17 cellular contexts compared by ENCODE assay signal in the genomic region with DNA sequence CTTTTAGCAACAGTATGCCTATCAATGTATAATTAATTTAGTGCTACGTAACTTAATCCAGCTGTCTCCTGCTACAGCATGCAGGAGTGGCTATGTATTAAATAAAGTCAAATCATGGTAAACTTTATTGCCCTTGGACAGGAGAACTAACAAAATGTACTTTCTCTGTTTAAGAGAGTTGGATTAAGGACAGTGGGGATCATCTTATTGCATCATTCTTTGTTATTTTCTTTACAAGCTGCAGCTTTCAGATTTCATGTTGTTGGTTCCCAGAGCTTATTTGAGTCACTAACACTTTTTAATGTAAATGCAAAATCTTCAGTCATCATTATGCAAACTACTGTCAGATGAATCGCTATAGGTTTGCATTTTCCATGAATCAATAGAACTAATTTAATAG.
A peak's percentile ranks its signal among the peaks of the same experiment; 100 is the strongest.
DNase-seq lines count a peak whose midpoint lies in the region; ATAC-seq, FAIRE-seq and TF ChIP-seq lines count a peak whose summit lies in the region.
"Had no signal": no experiment of that assay in that cellular context is flagged by ENCODE, and none has a peak within 500 bp of the region (broad histone marks: within the 10 kb centered on the region; RNA-seq: fewer than 3 reads in every experiment).

No MANE protein-coding gene starts in this region.

- H3K27ac ChIP-seq in GM23338 (ENCODE audit: low read depth) (no peak overlapping the region), H1 (ENCODE audit: low read depth, low read length) (no peak overlapping the region)
- H3K27ac ChIP-seq: BLaER1 had no signal

- no peak overlapping the region for H2BK20ac ChIP-seq in H1 (ENCODE audit: low read length)

- H3K36me3 Mint-ChIP-seq in GM23338 (ENCODE audit: low read depth) = 0 out of 3 replicates have a peak, but pooled peaks cover 2% of the 10 kb centered on the region
- H3K36me3 Mint-ChIP-seq: CD14-positive monocyte; CD4-positive, alpha-beta memory T cell had no signal

- DNase-seq in GM23338 (ENCODE audit: low spot score) = no peak
- DNase-seq in NCI-H526 treated with DMSO at 0.1 percent for 48 hours (lab: John Stamatoyannopoulos, UW) = peak; percentile 49
- no peak for DNase-seq in H1 (ENCODE audit: low read depth in 1 of 2, low spot score in 2 of 2)
- DNase-seq in skeletal muscle cell (ENCODE audit: low read depth) = peak; percentile 2
- no peak for DNase-seq in GDM1 (lab: John Stamatoyannopoulos, UW)
- no peak for DNase-seq in NCI-H1694 (lab: John Stamatoyannopoulos, UW)
- DNase-seq in NCI-H146 treated with DMSO at 0.1 percent for 48 hours (lab: John Stamatoyannopoulos, UW; ENCODE audit: unreplicated experiment) = no peak
- DNase-seq: 8988T; CD4-positive, alpha-beta memory T cell; DMS153; DMS79; HCEC 1CT had no signal

- no peaks in the 10 kb centered on the region for H3K4me1 Mint-ChIP-seq in GM23338
- H3K4me1 Mint-ChIP-seq: CD14-positive monocyte; CD4-positive, alpha-beta memory T cell had no signal

- H3K4me1 ChIP-seq in GM23338 (ENCODE audit: insufficient read depth) = no peaks in the 10 kb centered on the region
- H3K4me1 ChIP-seq in H1 (replicated peaks in 1 of 4; ENCODE audit: control insufficient read depth in 3 of 4, insufficient read depth in 4 of 4, low read length in 3 of 4) = no peaks in the 10 kb centered on the region
- H3K4me1 ChIP-seq: BLaER1 had no signal

- 98% methylated on average over 2 of the region's 2 CpGs; no CpG with 5 or more reads in 1 of the 2 experiments for WGBS in H1 (ENCODE audit: extremely low coverage in 1 of 2, insufficient coverage in 1 of 2, insufficient read length in 1 of 2, insufficient replicate concordance in 2 of 2, low coverage in 1 of 2, low lambda C conversion rate in 2 of 2, missing lambda C conversion rate in 1 of 2), 2 experiments

- no peaks in the 10 kb centered on the region for H3K9me3 ChIP-seq in H1 (ENCODE audit: insufficient read depth in 2 of 2, low read depth in 1 of 2, low read length in 1 of 2)
- H3K9me3 ChIP-seq: BLaER1 had no signal

- peak overlapping the region; percentile 40; the same call in 1 of the 2 replicates for H3K27ac Mint-ChIP-seq in GM23338
- H3K27ac Mint-ChIP-seq: CD14-positive monocyte; CD4-positive, alpha-beta memory T cell had no signal

- H3K18ac ChIP-seq in H1 (ENCODE audit: extremely low read depth, low read length) = no peak overlapping the region

- no peak overlapping the region for H3K4me3 Mint-ChIP-seq in GM23338
- H3K4me3 Mint-ChIP-seq: CD14-positive monocyte; CD4-positive, alpha-beta memory T cell had no signal

- H3K9ac ChIP-seq in H1 (replicated peaks in 1 of 4; ENCODE audit: extremely low read depth in 1 of 4, low read depth in 3 of 4, low read length in 3 of 4) = no peak overlapping the region
- H3K9ac ChIP-seq: BLaER1 had no signal

- H3K36me3 ChIP-seq in GM23338 (ENCODE audit: insufficient read depth) (no peaks in the 10 kb centered on the region), H1 (ENCODE audit: control insufficient read depth in 2 of 4, insufficient read depth in 4 of 4, low read length in 3 of 4) (no peaks in the 10 kb centered on the region)
- H3K36me3 ChIP-seq: BLaER1 had no signal

- no peak for TF ChIP-seq EP300 in H1 (IDR thresholded peaks at IDR 0.05; ENCODE audit: borderline replicate concordance in 1 of 2, low read depth in 2 of 2, low read length in 2 of 2)

- H2BK12ac ChIP-seq in H1 (ENCODE audit: low read depth, low read length) = no peak overlapping the region

- no peaks in the 10 kb centered on the region for H4K20me1 ChIP-seq in GM23338 (replicated peaks; ENCODE audit: insufficient read depth)
- no peaks in the 10 kb centered on the region for H4K20me1 ChIP-seq in H1 (replicated peaks in 1 of 2; ENCODE audit: control insufficient read depth in 1 of 2, insufficient read depth in 2 of 2, low read length in 2 of 2)
- H4K20me1 ChIP-seq: BLaER1 had no signal

- no peak overlapping the region for H2BK15ac ChIP-seq in H1 (ENCODE audit: low read length)

- H3F3A ChIP-seq in GM23338 (replicated peaks; ENCODE audit: low read depth) = no peaks in the 10 kb centered on the region

- no peak overlapping the region for H3K4me3 ChIP-seq in GM23338
- H3K4me3 ChIP-seq in H1 (ENCODE audit: extremely low read depth in 1 of 4, insufficient read depth in 2 of 4, low read depth in 3 of 4, low read length in 4 of 4) = no peak overlapping the region
- H3K4me3 ChIP-seq in skeletal muscle cell (ENCODE audit: low read depth, low read length) = no peak overlapping the region
- H3K4me3 ChIP-seq: BLaER1, GM12878 had no signal

- TF ChIP-seq CTCF in GM23338 (conservative IDR thresholded peaks at IDR 0.05; ENCODE audit: low read depth in 2 of 2) = no peak
- TF ChIP-seq CTCF in H1 (IDR thresholded peaks at IDR 0.05; ENCODE audit: control extremely low read depth in 1 of 3, insufficient read depth in 1 of 3, low read depth in 1 of 3, low read length in 3 of 3) = no peak

- H3K4ac ChIP-seq in H1 (replicated peaks; ENCODE audit: insufficient read length, low read depth, low read length) = no peak overlapping the region

- H3K27me3 ChIP-seq in GM23338 (ENCODE audit: insufficient read depth) (no peaks in the 10 kb centered on the region), H1 (replicated peaks in 1 of 4; ENCODE audit: control insufficient read depth in 3 of 4, extremely low read depth in 1 of 4, insufficient read depth in 3 of 4, low read length in 3 of 4) (no peaks in the 10 kb centered on the region)
- H3K27me3 ChIP-seq: BLaER1 had no signal

- no peak overlapping the region for H2AK5ac ChIP-seq in H1 (ENCODE audit: low read depth, low read length)

- POLR2A ChIA-PET in H1 (lab: Charles Lee; ENCODE audit: partially characterized antibody) = no interaction called here

- H3K23me2 ChIP-seq in H1 (ENCODE audit: low read depth, low read length) = no peaks in the 10 kb centered on the region

- no peak overlapping the region for H4K8ac ChIP-seq in H1 (ENCODE audit: extremely low read depth, insufficient read depth, low read length)

- ATAC-seq in GM23338 = no peak
- ATAC-seq: GM12878 had no signal

- no peaks in the 10 kb centered on the region for H3K9me2 ChIP-seq in GM23338 (ENCODE audit: insufficient read depth)

- H3K79me2 ChIP-seq in GM23338 (replicated peaks; ENCODE audit: insufficient read depth) (no peaks in the 10 kb centered on the region), H1 (ENCODE audit: control insufficient read depth in 1 of 2, insufficient read depth in 2 of 2, low read length in 2 of 2) (no peaks in the 10 kb centered on the region)

- no peak overlapping the region for H4K5ac ChIP-seq in H1 (ENCODE audit: insufficient read length, low read depth, low read length)

- H3K4me2 ChIP-seq in GM23338 (no peak overlapping the region), H1 (ENCODE audit: insufficient read depth in 1 of 2, low read depth in 2 of 2, low read length in 2 of 2) (no peak overlapping the region)
- H3K4me2 ChIP-seq: BLaER1 had no signal

- H3K56ac ChIP-seq in H1 (replicated peaks; ENCODE audit: insufficient read length, low read depth, low read length) = no peak overlapping the region

- FAIRE-seq in H1 (lab: Jason Lieb, UNC) = no peak
- FAIRE-seq: GM12878, H54, HTR-8/SVneo had no signal

- TF ChIP-seq POLR2A in H1 (IDR thresholded peaks at IDR 0.05; ENCODE audit: control extremely low read depth in 1 of 2, low read depth in 2 of 2, low read length in 2 of 2) = no peak

- no peak for TF ChIP-seq RAD21 in H1 (IDR thresholded peaks at IDR 0.05 in 1 of 2, conservative IDR thresholded peaks at IDR 0.05 in 1 of 2; ENCODE audit: low read depth in 2 of 2, low read length in 2 of 2)

- H3K9me3 Mint-ChIP-seq in GM23338 = peaks cover 4% of the 10 kb centered on the region; the same call in 1 of the 3 replicates

- H2BK5ac ChIP-seq in H1 (ENCODE audit: low read depth, low read length) = no peak overlapping the region

- H2AFZ ChIP-seq in GM23338 (no peak overlapping the region), H1 (ENCODE audit: low read length) (0 out of 2 replicates have a peak overlapping the region, but pooled peaks have one; percentile 67)

- H3K14ac ChIP-seq in H1 (ENCODE audit: insufficient read length) = no peak overlapping the region

- CTCF ChIA-PET in H1 (lab: Charles Lee; ENCODE audit: partially characterized antibody) = no interaction called here

- no peak overlapping the region for H4K91ac ChIP-seq in H1 (replicated peaks; ENCODE audit: insufficient read length, low read length)

- no peak overlapping the region for H2BK120ac ChIP-seq in H1 (replicated peaks; ENCODE audit: low read depth, low read length)

- H3K27me3 Mint-ChIP-seq in GM23338 (ENCODE audit: insufficient read depth, low read depth, poor library complexity) = no peaks in the 10 kb centered on the region
- H3K27me3 Mint-ChIP-seq: CD4-positive, alpha-beta memory T cell had no signal

- H3K23ac ChIP-seq in H1 (ENCODE audit: insufficient read length) = no peak overlapping the region

- H3K79me1 ChIP-seq in H1 (ENCODE audit: low read depth, low read length) = no peaks in the 10 kb centered on the region

TF ChIP-seq in GM23338, 12 proteins besides CTCF, POLR2A, EP300 and RAD21 (continues in another document):
- TF ChIP-seq STAT1 (IDR thresholded peaks at IDR 0.05; ENCODE audit: unreplicated experiment) (no peak), NANOG (IDR thresholded peaks at IDR 0.05; ENCODE audit: borderline replicate concordance) (no peak)

TF ChIP-seq in H1, 55 proteins besides CTCF, POLR2A, EP300 and RAD21:
- TF ChIP-seq FOSL1 (IDR thresholded peaks at IDR 0.05; ENCODE audit: insufficient read depth, low read depth, low read length) (no peak), RBBP5 (IDR thresholded peaks at IDR 0.05; ENCODE audit: borderline replicate concordance, low read depth, low read length) (no peak), YY1 (IDR thresholded peaks at IDR 0.05; ENCODE audit: low read depth, low read length) (no peak), ASH2L (IDR thresholded peaks at IDR 0.05; ENCODE audit: low read length) (no peak), NRF1 (IDR thresholded peaks at IDR 0.05; ENCODE audit: low read depth, low read length) (no peak)

Comparison
In these comparisons a context has a peak if more than half of its experiments do, and no peak if none do; other contexts are left out.
1. DNase-seq: peak in NCI-H526 treated with DMSO at 0.1 percent for 48 hours (single experiment) and skeletal muscle cell (single experiment); none in GM23338 (single experiment), H1 (0 of 2), GDM1 (single experiment), NCI-H1694 (single experiment) and NCI-H146 treated with DMSO at 0.1 percent for 48 hours (single experiment).